Comparison of ENCODE assay signal across 8 cellular contexts in the genomic region with DNA sequence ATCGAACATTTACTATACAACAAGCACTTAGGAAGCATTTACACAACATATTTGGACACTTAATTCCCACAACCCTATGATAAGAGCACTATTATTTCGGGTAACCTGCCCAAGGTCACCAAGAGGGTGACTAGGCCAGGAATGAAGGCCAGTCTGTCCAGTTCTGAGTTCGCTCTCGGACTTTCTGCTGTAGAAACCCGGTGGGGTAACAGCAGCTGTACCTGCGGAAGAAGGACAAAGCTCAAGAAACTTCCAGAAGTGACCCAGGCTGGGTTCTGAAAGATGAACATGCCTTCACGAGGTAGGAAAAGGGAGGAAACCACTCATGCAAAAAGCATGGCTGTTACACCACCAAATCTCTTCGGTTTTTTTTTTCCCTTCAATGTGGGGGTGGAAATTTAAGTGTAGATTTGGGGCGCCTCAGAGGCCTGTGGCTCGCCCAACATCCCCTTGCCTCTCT. TPM values are rescaled to one million over a fixed set of nuclear protein-coding genes. Genes with fewer than 3 reads are reported as not detected.
A peak's percentile ranks its signal among the peaks of the same experiment; 100 is the strongest.
DNase-seq lines count a peak whose midpoint lies in the region; ATAC-seq and TF ChIP-seq lines count a peak whose summit lies in the region.

No MANE protein-coding gene starts in this region.

- H3K4me1 ChIP-seq in thoracic aorta (ENCODE audit: control insufficient read depth in 1 of 2, low read depth in 2 of 2): peaks cover 3 to 6% of the 10 kb centered on the region in 2 donors

- H3K27ac ChIP-seq in thoracic aorta: peak overlapping the region; percentile 62 to 70

- TF ChIP-seq CTCF in thoracic aorta (IDR thresholded peaks at IDR 0.05): no peak

- peak overlapping the region; percentile 79 for H3K4me3 ChIP-seq in thoracic aorta

- intact Hi-C loops in left colon (cut with DNase I, micrococcal nuclease): no loop called here

- H3K9me3 Mint-ChIP-seq in activated T-cell treated with anti-CD3 and anti-CD28 coated beads, Interleukin-2, amount 50 U/mL, for 24 hours: no peaks in the 10 kb centered on the region

- no peaks in the 10 kb centered on the region for H3K27me3 Mint-ChIP-seq in activated T-cell treated with anti-CD3 and anti-CD28 coated beads, Interleukin-2, amount 50 U/mL, for 24 hours

- ATAC-seq in left colon: peak; percentile 3
- no peak for ATAC-seq in thoracic aorta (ENCODE audit: insufficient number of reproducible peaks, low FRiP score, low read depth)
- no peak for ATAC-seq in GM21515 (IDR thresholded peaks at IDR 0.05; ENCODE audit: unreplicated experiment)

- no peaks in the 10 kb centered on the region for H3K36me3 ChIP-seq in thoracic aorta

- H3K36me3 Mint-ChIP-seq in activated T-cell treated with anti-CD3 and anti-CD28 coated beads, Interleukin-2, amount 50 U/mL, for 24 hours (ENCODE audit: low read depth): no peaks in the 10 kb centered on the region

- H3K27ac Mint-ChIP-seq in activated T-cell treated with anti-CD3 and anti-CD28 coated beads, Interleukin-2, amount 50 U/mL, for 24 hours: peak overlapping the region; percentile 97

- H3K9me3 ChIP-seq in thoracic aorta: no peaks in the 10 kb centered on the region

- H3K4me3 Mint-ChIP-seq in activated T-cell treated with anti-CD3 and anti-CD28 coated beads, Interleukin-2, amount 50 U/mL, for 24 hours: peak overlapping the region; percentile 90

- peaks cover 13% of the 10 kb centered on the region for H3K4me1 Mint-ChIP-seq in activated T-cell treated with anti-CD3 and anti-CD28 coated beads, Interleukin-2, amount 50 U/mL, for 24 hours (ENCODE audit: low read depth)

- H3K27me3 ChIP-seq in thoracic aorta (replicated peaks; ENCODE audit: insufficient read depth): no peaks in the 10 kb centered on the region

- DNase-seq in activated T-cell treated with anti-CD3 and anti-CD28 coated beads, Interleukin-2, amount 50 U/mL, for 24 hours: no peak
- no peak for DNase-seq in activated T-cell treated with anti-CD3 and anti-CD28 coated beads, Interleukin-2, amount 50 U/mL, for 1 hour
- DNase-seq in amniotic epithelial cell (ENCODE audit: low read depth) (peak; percentile 48), left colon (no peak), thoracic aorta (ENCODE audit: low spot score) (no peak), NCI-H2107 treated with DMSO at 0.1 percent for 48 hours (lab: John Stamatoyannopoulos, UW; ENCODE audit: unreplicated experiment) (no peak), T1000 (lab: John Stamatoyannopoulos, UW) (no peak)

RNA-seq across cellular contexts. Expression of a gene that starts 10.8 kb away (rescaled TPM):
- total RNA-seq in left colon (not detected), thoracic aorta (not detected)

RNA-seq across cellular contexts. Expression of a gene that starts 14.7 kb away (rescaled TPM):
- total RNA-seq in left colon: 1 to 10 TPM; 1.2 to 1.3 TPM
- total RNA-seq in thoracic aorta: 1 to 10 TPM in 1 of 2 donors, under 1 TPM in 1; 0.56 to 8.8 TPM

RNA-seq across cellular contexts. Expression of a gene that starts 23.8 kb away (rescaled TPM):
- 1,000 to 10,000 TPM; 2,546 to 2,662 TPM for total RNA-seq in left colon
- not detected for total RNA-seq in thoracic aorta

RNA-seq across cellular contexts. Expression of a gene that starts 25.1 kb away (rescaled TPM):
- 1,000 to 10,000 TPM; 7,104 to 9,174 TPM for total RNA-seq in left colon
- under 1 TPM; under 0.01 TPM for total RNA-seq in thoracic aorta

RNA-seq across cellular contexts. Expression of a gene that starts 51.3 kb away (rescaled TPM):
- total RNA-seq in left colon (100 to 1,000 TPM; 161 to 164 TPM), thoracic aorta (100 to 1,000 TPM in 1 of 2 donors, 10 to 100 TPM in 1; 93.0 to 105 TPM)

Comparison
In these comparisons a context has a peak if more than half of its experiments do, and no peak if none do; other contexts are left out.
1. RNA of a gene that starts 23.8 kb away (total RNA-seq): 2,546 to 2,662 TPM in left colon; not detected in thoracic aorta; every median in the first group is over 1,000 times any median in the second.